In genomic region chr9:136058801-136059302, GRCh38 we compare ENCODE assay signal across 24 cellular contexts. TPM values are rescaled to one million over a fixed set of nuclear protein-coding genes. Genes with fewer than 3 reads are reported as not detected.
A peak's percentile ranks its signal among the peaks of the same experiment; 100 is the strongest.
DNase-seq lines count a peak whose midpoint lies in the region; ATAC-seq and TF ChIP-seq lines count a peak whose summit lies in the region.
"Had no signal": no experiment of that assay in that cellular context is flagged by ENCODE, and none has a peak within 500 bp of the region (broad histone marks: within the 10 kb centered on the region; RNA-seq: fewer than 3 reads in every experiment).

No MANE protein-coding gene starts in this region.

- no peak overlapping the region for H2BK15ac ChIP-seq in neuronal stem cell (ENCODE audit: low read length)

- no peak overlapping the region for H2BK120ac ChIP-seq in neuronal stem cell (ENCODE audit: low read depth, low read length)

- no peaks in the 10 kb centered on the region for H3K9me3 ChIP-seq in BE2C
- H3K9me3 ChIP-seq in neuronal stem cell (replicated peaks in 1 of 2; ENCODE audit: control insufficient read depth in 2 of 2, insufficient read depth in 1 of 2, low read depth in 1 of 2, low read length in 2 of 2): no peaks in the 10 kb centered on the region
- H3K9me3 ChIP-seq: heart left ventricle had no signal

- no peak overlapping the region for H4K91ac ChIP-seq in neuronal stem cell (ENCODE audit: low read depth, low read length, poor library complexity)

- DNase-seq in BE2C (peak; percentile 6), GM13976 (ENCODE audit: low spot score) (peak; percentile 24), chondrocyte (ENCODE audit: low spot score) (peak; percentile 84), neuronal stem cell (ENCODE audit: low spot score) (no peak), immature natural killer cell (no peak), cortex of kidney (lab: John Stamatoyannopoulos, UW) (no peak)
- DNase-seq: activated naive CD8-positive, alpha-beta T cell treated with anti-CD3 and anti-CD28 coated beads for 36 hours; CD8-positive, alpha-beta memory T cell; DMS153; foreskin fibroblast; GM23248; NCI-H1048; NCI-H1694 treated with DMSO at 0.1 percent for 48 hours; NCI-H526 treated with DMSO at 0.1 percent for 48 hours; occipital lobe; retina; stimulated activated CD4-positive, alpha-beta T cell treated with anti-CD3 and anti-CD28 coated beads, Interleukin-4, amount 100 ng/mL, for 24 hours; stimulated activated naive CD8-positive, alpha-beta T cell treated with anti-CD3 and anti-CD28 coated beads, Interleukin-15, Interleukin-2, amounts not matched to agents 100 U/mL and 50 U/mL, for 24 hours had no signal

- in situ Hi-C loops in GM13976 (cut with MboI; ENCODE audit: low sequenced_read_pairs, unreplicated experiment): no loop called here

- no peak overlapping the region for H3K4me3 Mint-ChIP-seq in chondrocyte (ENCODE audit: unreplicated experiment)
- H3K4me3 Mint-ChIP-seq in immature natural killer cell: no peak overlapping the region
- H3K4me3 Mint-ChIP-seq: activated naive CD8-positive, alpha-beta T cell treated with anti-CD3 and anti-CD28 coated beads for 36 hours; CD8-positive, alpha-beta memory T cell; central memory CD8-positive, alpha-beta T cell; memory B cell; T-helper 2 cell treated with Interferon-gamma antibody and Interleukin-4, amounts not matched to agents 5 μg/mL and 100 μg/mL, for 36 hours had no signal

- H3K23ac ChIP-seq in neuronal stem cell (ENCODE audit: low read depth, low read length, poor library complexity): no peak overlapping the region

- no peak overlapping the region for H3K4me3 ChIP-seq in BE2C (ENCODE audit: low read depth, low read length)
- H3K4me3 ChIP-seq in neuronal stem cell (ENCODE audit: low read length in 2 of 2): no peak overlapping the region
- H3K4me3 ChIP-seq: GM23248, heart left ventricle had no signal

- H3K79me1 ChIP-seq in neuronal stem cell (ENCODE audit: low read depth, low read length): no peaks in the 10 kb centered on the region

- H3K27me3 Mint-ChIP-seq in chondrocyte (ENCODE audit: low read depth) (no peaks in the 10 kb centered on the region), immature natural killer cell (ENCODE audit: low read depth in 3 of 3) (peaks cover 0 to 2% (median 0%) of the 10 kb centered on the region in 3 donors)
- H3K27me3 Mint-ChIP-seq: activated naive CD8-positive, alpha-beta T cell treated with anti-CD3 and anti-CD28 coated beads for 36 hours; central memory CD8-positive, alpha-beta T cell had no signal

- no peak overlapping the region for H3K4ac ChIP-seq in neuronal stem cell (ENCODE audit: low read length)

- H3K4me1 ChIP-seq in BE2C (peaks cover 7% of the 10 kb centered on the region), neuronal stem cell (ENCODE audit: control insufficient read depth in 2 of 2, insufficient read depth in 1 of 2, low read depth in 1 of 2, low read length in 2 of 2) (peaks cover 16 to 21% of the 10 kb centered on the region in 2 donors)

- H3K9me3 Mint-ChIP-seq in chondrocyte (ENCODE audit: low read depth) (no peaks in the 10 kb centered on the region), immature natural killer cell (no peaks in the 10 kb centered on the region)
- H3K9me3 Mint-ChIP-seq: activated naive CD8-positive, alpha-beta T cell treated with anti-CD3 and anti-CD28 coated beads for 36 hours; CD8-positive, alpha-beta memory T cell; central memory CD8-positive, alpha-beta T cell; memory B cell; T-helper 2 cell treated with Interferon-gamma antibody and Interleukin-4, amounts not matched to agents 5 μg/mL and 100 μg/mL, for 36 hours had no signal

- ATAC-seq in HG03159 (IDR thresholded peaks at IDR 0.05; ENCODE audit: unreplicated experiment): no peak
- ATAC-seq: heart left ventricle; stimulated activated naive CD8-positive, alpha-beta T cell treated with anti-CD3 and anti-CD28 coated beads, Interleukin-15, Interleukin-2, amounts not matched to agents 100 U/mL and 50 U/mL, for 24 hours had no signal

- H2AFZ ChIP-seq in neuronal stem cell (ENCODE audit: low read length): no peak overlapping the region
- H2AFZ ChIP-seq: GM23248 had no signal

- H3K4me1 Mint-ChIP-seq in chondrocyte (ENCODE audit: low read depth) (peaks cover 51% of the 10 kb centered on the region), immature natural killer cell (peaks cover 30 to 32% of the 10 kb centered on the region in 2 donors)

- H3K18ac ChIP-seq in neuronal stem cell (ENCODE audit: low read length): no peak overlapping the region

- H3K27ac ChIP-seq in neuronal stem cell (replicated peaks; ENCODE audit: low read length): no peak overlapping the region
- H3K27ac ChIP-seq: GM23248, heart left ventricle, VCaP had no signal

- H3K36me3 Mint-ChIP-seq in chondrocyte (ENCODE audit: low read depth) (peaks cover 6% of the 10 kb centered on the region), immature natural killer cell (no peaks in the 10 kb centered on the region)
- H3K36me3 Mint-ChIP-seq: memory B cell had no signal

- H3K36me3 ChIP-seq in BE2C (no peaks in the 10 kb centered on the region), neuronal stem cell (replicated peaks in 1 of 2; ENCODE audit: control insufficient read depth in 2 of 2, insufficient read depth in 2 of 2, low read length in 2 of 2) (no peaks in the 10 kb centered on the region)

- H3K4me2 ChIP-seq in neuronal stem cell (ENCODE audit: insufficient read depth, low read length, poor library complexity, severe bottlenecking): no peak overlapping the region

- no peak overlapping the region for H2BK5ac ChIP-seq in neuronal stem cell (ENCODE audit: low read length)

- WGBS in neuronal stem cell (ENCODE audit: extremely low coverage in 2 of 2, insufficient read length in 2 of 2, insufficient replicate concordance in 1 of 2), 2 donors: no CpG with 5 or more reads among the region's 12 CpGs

- TF ChIP-seq CTCF in BE2C (IDR thresholded peaks at IDR 0.05; ENCODE audit: low read depth, low read length): no peak
- TF ChIP-seq CTCF in GM13976 (IDR thresholded peaks at IDR 0.05; ENCODE audit: borderline replicate concordance, control extremely low read depth, extremely low read depth, insufficient read depth, missing control alignments): no peak
- no peak for TF ChIP-seq CTCF in chondrocyte (IDR thresholded peaks at IDR 0.05)

- H3K14ac ChIP-seq in neuronal stem cell (ENCODE audit: low read length): peak overlapping the region; percentile 97

- H2BK12ac ChIP-seq in neuronal stem cell (ENCODE audit: low read length): no peak overlapping the region

- no peak overlapping the region for H3K9ac ChIP-seq in neuronal stem cell (ENCODE audit: low read depth, low read length, poor library complexity)
- H3K9ac ChIP-seq: GM23248 had no signal

- no peak overlapping the region for H4K8ac ChIP-seq in neuronal stem cell (ENCODE audit: low read depth, low read length)

- peak overlapping the region; percentile 57 for H2AK5ac ChIP-seq in neuronal stem cell (ENCODE audit: low read depth, low read length)

- H3K27ac Mint-ChIP-seq in chondrocyte (ENCODE audit: unreplicated experiment): no peak overlapping the region
- H3K27ac Mint-ChIP-seq in immature natural killer cell: no peak overlapping the region
- H3K27ac Mint-ChIP-seq: activated naive CD8-positive, alpha-beta T cell treated with anti-CD3 and anti-CD28 coated beads for 36 hours; CD8-positive, alpha-beta memory T cell; memory B cell; T-helper 2 cell treated with Interferon-gamma antibody and Interleukin-4, amounts not matched to agents 5 μg/mL and 100 μg/mL, for 36 hours had no signal

- no peaks in the 10 kb centered on the region for H3K27me3 ChIP-seq in BE2C
- H3K27me3 ChIP-seq in neuronal stem cell (ENCODE audit: control insufficient read depth in 3 of 3, insufficient read depth in 3 of 3, low read depth in 1 of 3, low read length in 3 of 3): no peaks in the 10 kb centered on the region
- H3K27me3 ChIP-seq: heart left ventricle had no signal

RNA-seq across cellular contexts. Expression of gene NACC2, which starts 36.2 kb away (rescaled TPM):
- polyA plus RNA-seq in BE2C (2012; ENCODE audit: insufficient read depth, insufficient read length, low read depth): 7.1 TPM
- 42.6 to 52.4 TPM (median 51.0 TPM) in 3 replicates for total RNA-seq in chondrocyte
- 4.9 TPM for polyA plus RNA-seq in neuronal stem cell (2013, experiment 1 of 2)
- polyA plus RNA-seq in neuronal stem cell (2013, experiment 2 of 2): 5.0 TPM
- polyA plus RNA-seq in immature natural killer cell: 1 to 10 TPM; 2.1 to 6.2 (median 2.8) TPM

RNA-seq across cellular contexts. Expression of gene TMEM250, which starts 59.8 kb away (rescaled TPM):
- 50.2 TPM for polyA plus RNA-seq in BE2C (2012; ENCODE audit: insufficient read depth, insufficient read length, low read depth)
- 31.9 to 37.3 TPM (median 35.9 TPM) in 3 replicates for total RNA-seq in chondrocyte
- 23.6 TPM for polyA plus RNA-seq in neuronal stem cell (2013, experiment 1 of 2)
- 22.7 TPM for polyA plus RNA-seq in neuronal stem cell (2013, experiment 2 of 2)
- polyA plus RNA-seq in immature natural killer cell: 10 to 100 TPM; 44.3 to 78.6 (median 44.6) TPM

Comparison
In these comparisons a context has a peak if more than half of its experiments do, and no peak if none do; other contexts are left out.
1. DNase-seq: peak in BE2C (single experiment), GM13976 (single experiment) and chondrocyte (single experiment); none in neuronal stem cell (single experiment), immature natural killer cell (0 of 3) and cortex of kidney (single experiment).